8 cellular contexts compared by ENCODE assay signal in the genomic region with DNA sequence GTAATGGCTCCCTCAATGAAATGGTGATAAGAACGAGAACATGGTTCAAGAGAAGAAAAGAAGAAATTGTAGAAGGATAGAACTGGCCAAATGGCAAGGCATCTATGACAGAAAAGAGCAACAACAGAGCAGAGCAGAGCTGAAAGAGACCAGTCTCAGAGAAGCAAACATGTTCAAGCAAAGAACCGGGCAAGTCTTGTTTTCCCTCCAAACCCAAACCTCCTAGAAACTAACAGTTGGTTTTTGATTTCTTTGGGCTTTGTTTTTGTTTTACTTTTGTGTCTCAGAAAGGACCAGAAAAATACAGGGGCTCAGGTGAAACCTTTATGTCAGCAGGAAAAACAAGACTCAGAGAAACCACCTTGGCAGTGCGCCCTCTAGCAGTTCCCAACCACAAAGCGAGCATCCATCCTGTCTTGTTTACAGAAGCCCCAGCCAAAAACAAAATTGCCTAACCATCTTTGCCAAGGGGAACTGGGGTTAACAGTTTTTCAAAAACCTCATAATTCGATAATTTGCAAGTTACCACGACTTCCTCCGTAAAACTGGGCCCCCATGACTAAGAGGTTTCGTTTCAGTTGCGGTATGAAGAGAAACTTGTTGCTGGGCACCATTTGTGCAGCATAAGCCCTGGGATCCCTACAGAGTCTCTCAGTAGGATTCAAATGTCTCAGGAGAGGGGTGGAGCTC.
DNase-seq lines count a peak whose midpoint lies in the region; ATAC-seq and TF ChIP-seq lines count a peak whose summit lies in the region.

No MANE protein-coding gene starts in this region.

- H3K27me3 ChIP-seq in BE2C (no peaks in the 10 kb centered on the region), testis (no peaks in the 10 kb centered on the region)

- no peak for TF ChIP-seq POLR2A in testis (IDR thresholded peaks at IDR 0.05)

- H3K4me3 ChIP-seq in BE2C (ENCODE audit: low read depth, low read length), result no peak overlapping the region
- no peak overlapping the region for H3K4me3 ChIP-seq in testis

- intact Hi-C loops in testis (cut with DNase I; ENCODE audit: low total_unique reads), result no loop called here

- H3K4me1 ChIP-seq in BE2C (no peaks in the 10 kb centered on the region), testis (no peaks in the 10 kb centered on the region)

- peak; percentile 92 for ATAC-seq in HG02938 (IDR thresholded peaks at IDR 0.05; ENCODE audit: unreplicated experiment)

- peak; percentile 20 for DNase-seq in stimulated activated CD4-positive, alpha-beta T cell treated with anti-CD3 and anti-CD28 coated beads, Interleukin-15, amount 100 ng/mL, for 24 hours
- DNase-seq in stimulated activated CD4-positive, alpha-beta T cell treated with anti-CD3 and anti-CD28 coated beads, Interleukin-4, amount 100 ng/mL, for 1 hour, result no peak
- DNase-seq in NOMO-1 (lab: John Stamatoyannopoulos, UW; ENCODE audit: unreplicated experiment in 2 of 2) (peak; percentile 94 to 97), RKO (ENCODE audit: low spot score) (no peak), BE2C (no peak), testis (no peak), T-helper 9 cell (no peak)

- H3K36me3 ChIP-seq in BE2C (no peaks in the 10 kb centered on the region), testis (ENCODE audit: low read depth, missing control alignments) (no peaks in the 10 kb centered on the region)

- WGBS in testis, 2 donors, result 76 to 78% methylated on average over 9 of the region's 9 CpGs

- TF ChIP-seq CTCF in BE2C (IDR thresholded peaks at IDR 0.05; ENCODE audit: low read depth, low read length), result no peak
- TF ChIP-seq CTCF in testis (IDR thresholded peaks at IDR 0.05), result no peak

- H3K9me3 ChIP-seq in BE2C, result no peaks in the 10 kb centered on the region
- H3K9me3 ChIP-seq in testis, result no peaks in the 10 kb centered on the region

- H3K27ac ChIP-seq in testis, result no peak overlapping the region

Comparison
In these comparisons a context has a peak if more than half of its experiments do, and no peak if none do; other contexts are left out.
1. DNase-seq: peak in stimulated activated CD4-positive, alpha-beta T cell treated with anti-CD3 and anti-CD28 coated beads, Interleukin-15, amount 100 ng/mL, for 24 hours (single experiment) and NOMO-1 (2 of 2); none in stimulated activated CD4-positive, alpha-beta T cell treated with anti-CD3 and anti-CD28 coated beads, Interleukin-4, amount 100 ng/mL, for 1 hour (single experiment), RKO (single experiment), BE2C (single experiment), testis (single experiment) and T-helper 9 cell (single experiment).